23 cellular contexts compared by ENCODE assay signal in the genomic region with DNA sequence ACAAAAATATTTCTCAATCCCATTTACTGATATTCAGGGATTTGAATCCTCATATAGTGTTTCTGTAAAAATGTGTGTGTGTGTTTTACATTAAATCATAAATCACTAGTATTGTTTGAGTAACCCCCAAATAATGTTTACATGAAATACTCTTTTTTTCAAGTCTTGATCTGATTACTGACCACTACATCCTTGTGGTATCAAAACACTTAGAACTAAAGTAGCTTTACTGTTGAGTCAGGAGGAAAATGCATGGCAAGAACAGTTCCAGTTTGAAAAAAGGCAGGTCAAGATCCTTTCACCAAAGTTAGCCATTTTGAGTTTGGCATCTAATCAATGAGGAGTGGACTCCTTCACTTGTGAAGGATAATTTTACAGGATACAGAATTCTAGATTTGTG.
"Had no signal": no experiment of that assay in that cellular context is flagged by ENCODE, and none has a peak within 500 bp of the region (broad histone marks: within the 10 kb centered on the region; RNA-seq: fewer than 3 reads in every experiment).

No MANE protein-coding gene starts in this region.

- ATAC-seq: activated CD8-positive, alpha-beta memory T cell treated with anti-CD3 and anti-CD28 coated beads, Interleukin-2, amount 10 ng/mL, durations not matched to agents 7 days and 5 days; activated CD8-positive, alpha-beta T cell treated with anti-CD3 and anti-CD28 coated beads, Interleukin-2, amount 10 ng/mL, durations not matched to agents 7 days and 5 days; foreskin keratinocyte; heart right ventricle; left lung; lower lobe of right lung; right cardiac atrium; stimulated activated naive B cell treated with anti-CD40 and anti-IgM and Interleukin-4, amounts not matched to agents 10 μg/mL and 1 μg/mL and 100 μg/mL, for 72 hours had no signal

- H3K36me3 Mint-ChIP-seq: activated CD8-positive, alpha-beta memory T cell treated with anti-CD3 and anti-CD28 coated beads, Interleukin-2, amount 10 ng/mL, durations not matched to agents 7 days and 5 days; stimulated activated naive B cell treated with anti-CD40 and anti-IgM and Interleukin-4, amounts not matched to agents 10 μg/mL and 1 μg/mL and 100 μg/mL, for 72 hours had no signal

- H3K4me1 Mint-ChIP-seq: nephron had no signal

- H3K27me3 Mint-ChIP-seq: stimulated activated naive B cell treated with anti-CD40 and anti-IgM and Interleukin-4, amounts not matched to agents 10 μg/mL and 1 μg/mL and 100 μg/mL, for 72 hours had no signal

- DNase-seq: activated CD4-positive, alpha-beta T cell treated with anti-CD3 and anti-CD28 coated beads, Interleukin-2, amount 50 U/mL, for 1 hour; activated CD4-positive, CD25-positive, alpha-beta regulatory T cell treated with anti-CD3 and anti-CD28 coated beads, Interleukin-2, amount 50 U/mL, for 72 hours; activated CD8-positive, alpha-beta memory T cell treated with anti-CD3 and anti-CD28 coated beads, Interleukin-2, amount 10 ng/mL, durations not matched to agents 7 days and 5 days; activated CD8-positive, alpha-beta T cell treated with anti-CD3 and anti-CD28 coated beads, Interleukin-2, amount 10 ng/mL, durations not matched to agents 7 days and 5 days; activated T-cell treated with anti-CD3 and anti-CD28 coated beads, Interleukin-2, amount 50 U/mL, for 48 hours; adrenal gland; caudate nucleus; foreskin keratinocyte; heart right ventricle; left lung; lower lobe of right lung; mesendoderm; posterior cingulate gyrus; right cardiac atrium; stimulated activated CD4-positive, alpha-beta T cell treated with anti-CD3 and anti-CD28 coated beads, Interleukin-15, amount 100 ng/mL, for 24 hours; stimulated activated CD4-positive, alpha-beta T cell treated with anti-CD3 and anti-CD28 coated beads, Interleukin-2, amount 100 ng/mL, for 24 hours; stimulated activated naive B cell treated with anti-CD40 and anti-IgM and Interleukin-4, amounts not matched to agents 10 μg/mL and 1 μg/mL and 100 μg/mL, for 72 hours; T-helper 1 cell; tibial artery had no signal

- H3K9me3 Mint-ChIP-seq: activated T-helper 2 cell treated with anti-CD3 and anti-CD28 coated beads, Interferon-gamma antibody, Interleukin-2, Interleukin-4, amounts not matched to agents 10 μg/mL and 5 μg/mL and 100 μg/mL, durations not matched to agents 14 hours and 24 hours and 36 hours; nephron; stimulated activated naive B cell treated with anti-CD40 and anti-IgM and Interleukin-4, amounts not matched to agents 10 μg/mL and 1 μg/mL and 100 μg/mL, for 72 hours; T-helper 2 cell treated with Interferon-gamma antibody and Interleukin-4, amounts not matched to agents 5 μg/mL and 100 μg/mL, for 36 hours had no signal

- H3K4me3 Mint-ChIP-seq: activated CD8-positive, alpha-beta memory T cell treated with anti-CD3 and anti-CD28 coated beads, Interleukin-2, amount 10 ng/mL, durations not matched to agents 7 days and 5 days; activated CD8-positive, alpha-beta T cell treated with anti-CD3 and anti-CD28 coated beads, Interleukin-2, amount 10 ng/mL, durations not matched to agents 7 days and 5 days; activated naive CD8-positive, alpha-beta T cell; nephron; stimulated activated naive B cell treated with anti-CD40 and anti-IgM and Interleukin-4, amounts not matched to agents 10 μg/mL and 1 μg/mL and 100 μg/mL, for 72 hours; T-helper 2 cell treated with Interferon-gamma antibody and Interleukin-4, amounts not matched to agents 5 μg/mL and 100 μg/mL, for 36 hours had no signal

- H3K27ac Mint-ChIP-seq: activated CD8-positive, alpha-beta memory T cell treated with anti-CD3 and anti-CD28 coated beads, Interleukin-2, amount 10 ng/mL, durations not matched to agents 7 days and 5 days; activated CD8-positive, alpha-beta T cell treated with anti-CD3 and anti-CD28 coated beads, Interleukin-2, amount 10 ng/mL, durations not matched to agents 7 days and 5 days; activated naive CD8-positive, alpha-beta T cell; activated T-helper 2 cell treated with anti-CD3 and anti-CD28 coated beads, Interferon-gamma antibody, Interleukin-2, Interleukin-4, amounts not matched to agents 10 μg/mL and 5 μg/mL and 100 μg/mL, durations not matched to agents 14 hours and 24 hours and 36 hours; nephron; stimulated activated naive B cell treated with anti-CD40 and anti-IgM and Interleukin-4, amounts not matched to agents 10 μg/mL and 1 μg/mL and 100 μg/mL, for 72 hours; T-helper 2 cell treated with Interferon-gamma antibody and Interleukin-4, amounts not matched to agents 5 μg/mL and 100 μg/mL, for 36 hours had no signal
